ENCODE assay signal across 23 cellular contexts in genomic region chr17:72565758-72566157, GRCh38.
"Had no signal": no experiment of that assay in that cellular context is flagged by ENCODE, and none has a peak within 500 bp of the region (broad histone marks: within the 10 kb centered on the region; RNA-seq: fewer than 3 reads in every experiment).

No MANE protein-coding gene starts in this region.

- H3K9me3 ChIP-seq: body of pancreas, heart left ventricle, tibial artery had no signal

- H3K27me3 Mint-ChIP-seq: activated CD4-positive, alpha-beta T cell treated with anti-CD3 and anti-CD28 coated beads, Interleukin-2, amount 10 ng/mL, durations not matched to agents 7 days and 5 days; activated CD8-positive, alpha-beta T cell treated with anti-CD3 and anti-CD28 coated beads for 36 hours; activated naive CD4-positive, alpha-beta T cell treated with anti-CD3 and anti-CD28 coated beads, Interleukin-2, amount 50 U/mL, for 24 hours; stimulated activated naive CD8-positive, alpha-beta T cell treated with anti-CD3 and anti-CD28 coated beads, Interleukin-15, amount 100 ng/mL, for 72 hours had no signal

- H3K9me3 Mint-ChIP-seq: activated CD4-positive, alpha-beta T cell treated with anti-CD3 and anti-CD28 coated beads, Interleukin-2, amount 10 ng/mL, durations not matched to agents 7 days and 5 days; activated CD8-positive, alpha-beta T cell treated with anti-CD3 and anti-CD28 coated beads for 36 hours; activated naive CD4-positive, alpha-beta T cell treated with anti-CD3 and anti-CD28 coated beads, Interleukin-2, amount 50 U/mL, for 24 hours; activated T-helper 1 cell treated with anti-CD3 and anti-CD28 coated beads, Interleukin-12 subunit alpha, Interleukin-12 subunit beta, Interleukin-2, Interleukin-4 antibody, amounts not matched to agents 30 ng/mL and 10 ng/mL and 1 ng/mL, durations not matched to agents 14 hours and 24 hours and 36 hours; natural killer cell treated with Interleukin-12 subunit alpha and Interleukin-12 subunit beta and Interleukin-15 and Interleukin-18, amount 100 ng/mL, for 72 hours; stimulated activated effector memory CD8-positive, alpha-beta T cell treated with anti-CD3 and anti-CD28 coated beads, Interleukin-12 subunit alpha, Interleukin-12 subunit beta, amount 100 ng/mL, for 72 hours; stimulated activated naive CD8-positive, alpha-beta T cell treated with anti-CD3 and anti-CD28 coated beads, Interleukin-15, amount 100 ng/mL, for 72 hours had no signal

- DNase-seq: activated CD4-positive, alpha-beta T cell treated with anti-CD3 and anti-CD28 coated beads, Interleukin-2, amount 10 ng/mL, durations not matched to agents 7 days and 5 days; activated CD4-positive, CD25-positive, alpha-beta regulatory T cell treated with anti-CD3 and anti-CD28 coated beads, Interleukin-2, amount 50 U/mL, for 72 hours; activated CD8-positive, alpha-beta T cell treated with anti-CD3 and anti-CD28 coated beads for 36 hours; activated gamma-delta T cell; anterior cingulate cortex; body of pancreas; heart left ventricle; left ventricle myocardium superior; nucleus accumbens; right cardiac atrium; stimulated activated CD4-positive, alpha-beta T cell treated with anti-CD3 and anti-CD28 coated beads, Interleukin-2, amount 100 ng/mL, for 24 hours; stimulated activated naive CD8-positive, alpha-beta T cell treated with anti-CD3 and anti-CD28 coated beads, Interleukin-15, amount 100 ng/mL, for 72 hours; tibial artery had no signal

- H3K36me3 ChIP-seq: cardiac muscle cell, heart left ventricle, tibial artery had no signal

- H3K4me3 ChIP-seq: body of pancreas, cardiac muscle cell, heart left ventricle, skin epidermis, tibial artery had no signal

- H3K9ac ChIP-seq: parathyroid adenoma had no signal

- H3K4me3 Mint-ChIP-seq: activated CD4-positive, alpha-beta T cell treated with anti-CD3 and anti-CD28 coated beads, Interleukin-2, amount 10 ng/mL, durations not matched to agents 7 days and 5 days; activated CD8-positive, alpha-beta T cell treated with anti-CD3 and anti-CD28 coated beads for 36 hours; activated naive CD4-positive, alpha-beta T cell treated with anti-CD3 and anti-CD28 coated beads, Interleukin-2, amount 50 U/mL, for 24 hours; activated T-helper 1 cell treated with anti-CD3 and anti-CD28 coated beads, Interleukin-12 subunit alpha, Interleukin-12 subunit beta, Interleukin-2, Interleukin-4 antibody, amounts not matched to agents 30 ng/mL and 10 ng/mL and 1 ng/mL, durations not matched to agents 14 hours and 24 hours and 36 hours; natural killer cell treated with Interleukin-12 subunit alpha and Interleukin-12 subunit beta and Interleukin-15 and Interleukin-18, amount 100 ng/mL, for 72 hours; stimulated activated effector memory CD8-positive, alpha-beta T cell treated with anti-CD3 and anti-CD28 coated beads, Interleukin-12 subunit alpha, Interleukin-12 subunit beta, amount 100 ng/mL, for 72 hours; stimulated activated naive CD8-positive, alpha-beta T cell treated with anti-CD3 and anti-CD28 coated beads, Interleukin-15, amount 100 ng/mL, for 72 hours had no signal

- H3K4me1 ChIP-seq: heart left ventricle, parathyroid adenoma had no signal

- ATAC-seq: activated CD8-positive, alpha-beta T cell treated with anti-CD3 and anti-CD28 coated beads for 36 hours; body of pancreas; heart left ventricle; left ventricle myocardium superior; natural killer cell treated with Interleukin-12 subunit alpha and Interleukin-12 subunit beta and Interleukin-15 and Interleukin-18, amount 100 ng/mL, for 72 hours; right cardiac atrium; stimulated activated effector memory CD8-positive, alpha-beta T cell treated with anti-CD3 and anti-CD28 coated beads, Interleukin-12 subunit alpha, Interleukin-12 subunit beta, amount 100 ng/mL, for 72 hours; stimulated activated naive CD8-positive, alpha-beta T cell treated with anti-CD3 and anti-CD28 coated beads, Interleukin-15, amount 100 ng/mL, for 72 hours had no signal

- H3K27ac Mint-ChIP-seq: activated CD4-positive, alpha-beta T cell treated with anti-CD3 and anti-CD28 coated beads, Interleukin-2, amount 10 ng/mL, durations not matched to agents 7 days and 5 days; activated CD8-positive, alpha-beta T cell treated with anti-CD3 and anti-CD28 coated beads for 36 hours; activated naive CD4-positive, alpha-beta T cell treated with anti-CD3 and anti-CD28 coated beads, Interleukin-2, amount 50 U/mL, for 24 hours; activated T-helper 1 cell treated with anti-CD3 and anti-CD28 coated beads, Interleukin-12 subunit alpha, Interleukin-12 subunit beta, Interleukin-2, Interleukin-4 antibody, amounts not matched to agents 30 ng/mL and 10 ng/mL and 1 ng/mL, durations not matched to agents 14 hours and 24 hours and 36 hours; natural killer cell treated with Interleukin-12 subunit alpha and Interleukin-12 subunit beta and Interleukin-15 and Interleukin-18, amount 100 ng/mL, for 72 hours; stimulated activated effector memory CD8-positive, alpha-beta T cell treated with anti-CD3 and anti-CD28 coated beads, Interleukin-12 subunit alpha, Interleukin-12 subunit beta, amount 100 ng/mL, for 72 hours had no signal

- H3K4me1 Mint-ChIP-seq: activated naive CD4-positive, alpha-beta T cell treated with anti-CD3 and anti-CD28 coated beads, Interleukin-2, amount 50 U/mL, for 24 hours; stimulated activated naive CD8-positive, alpha-beta T cell treated with anti-CD3 and anti-CD28 coated beads, Interleukin-15, amount 100 ng/mL, for 72 hours had no signal

- H3K79me2 ChIP-seq: parathyroid adenoma had no signal

- FAIRE-seq: endometrium, islet of Langerhans had no signal

- H3K36me3 Mint-ChIP-seq: activated naive CD4-positive, alpha-beta T cell treated with anti-CD3 and anti-CD28 coated beads, Interleukin-2, amount 50 U/mL, for 24 hours; natural killer cell treated with Interleukin-12 subunit alpha and Interleukin-12 subunit beta and Interleukin-15 and Interleukin-18, amount 100 ng/mL, for 72 hours; stimulated activated effector memory CD8-positive, alpha-beta T cell treated with anti-CD3 and anti-CD28 coated beads, Interleukin-12 subunit alpha, Interleukin-12 subunit beta, amount 100 ng/mL, for 72 hours had no signal

- H3K27me3 ChIP-seq: body of pancreas, cardiac muscle cell had no signal

- H2AFZ ChIP-seq: parathyroid adenoma had no signal

- H3K27ac ChIP-seq: body of pancreas, cardiac muscle cell, heart left ventricle, parathyroid adenoma, skin epidermis, tibial artery, VCaP had no signal
